ENCODE assay signal across 7 cellular contexts in the genomic region with DNA sequence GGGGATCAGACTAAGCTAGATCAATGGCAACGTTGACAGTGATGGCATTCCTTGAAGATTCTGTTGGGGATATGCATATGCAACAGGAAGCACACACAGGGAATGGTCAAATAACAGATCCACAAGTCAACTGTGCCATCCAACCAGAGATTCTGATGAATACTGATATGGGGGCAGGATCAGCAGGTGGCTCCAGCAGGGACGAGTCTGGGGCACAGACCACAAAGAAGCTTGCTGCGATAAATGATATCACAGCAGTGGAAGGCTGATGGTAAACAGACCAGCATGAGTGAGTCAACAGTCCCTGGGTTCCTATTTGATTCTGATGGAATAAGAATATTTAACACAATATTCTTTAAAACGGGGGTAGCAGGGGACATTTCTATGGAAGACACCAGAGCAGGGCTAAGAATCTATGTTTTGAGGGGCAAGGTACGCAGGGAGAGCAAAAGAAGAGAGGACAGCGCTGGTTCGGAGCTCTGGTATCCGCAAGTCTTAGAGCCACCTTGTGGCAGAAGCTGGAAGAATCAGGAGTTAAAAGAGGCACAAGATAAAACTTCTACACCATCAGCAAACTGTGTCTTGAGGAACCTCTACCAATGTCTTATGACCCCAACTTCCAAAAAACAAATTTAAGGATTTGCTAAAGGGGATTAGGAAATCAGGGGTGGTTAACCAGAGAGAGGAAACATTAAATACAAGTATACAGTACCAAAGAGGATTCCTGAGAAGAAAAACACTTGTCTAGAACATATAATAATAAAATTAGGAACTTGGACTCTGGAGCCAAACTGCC. TPM values are rescaled to one million over a fixed set of nuclear protein-coding genes. Genes with fewer than 3 reads are reported as not detected.
DNase-seq lines count a peak whose midpoint lies in the region; ATAC-seq and TF ChIP-seq lines count a peak whose summit lies in the region.
"Not testable (repeated sequence)": the region's sequence is repeated elsewhere in the genome, so short reads cannot be mapped to it uniquely, and the experiment has no call there.

No MANE protein-coding gene starts in this region.

- H3K4me1 Mint-ChIP-seq in activated CD4-positive, alpha-beta T cell treated with anti-CD3 and anti-CD28 coated beads for 36 hours = peaks cover 24% of the 10 kb centered on the region
- not testable (repeated sequence) for H3K4me1 Mint-ChIP-seq in MCF 10A (ENCODE audit: insufficient read depth, unreplicated experiment)
- peaks cover 30% of the 10 kb centered on the region for H3K4me1 Mint-ChIP-seq in progenitor cell of endocrine pancreas (ENCODE audit: low read depth)

- DNase-seq in GM10248 (ENCODE audit: extremely low spot score); progenitor cell of endocrine pancreas (ENCODE audit: low spot score, unreplicated experiment): not testable (repeated sequence)
- peak; percentile 35 for DNase-seq in NCI-H748 (lab: John Stamatoyannopoulos, UW; ENCODE audit: unreplicated experiment)
- DNase-seq in activated CD4-positive, alpha-beta T cell treated with anti-CD3 and anti-CD28 coated beads for 36 hours = peak; percentile 59
- peak; percentile 34 for DNase-seq in MCF 10A (ENCODE audit: unreplicated experiment)
- DNase-seq in right atrium auricular region (ENCODE audit: low spot score) = peak; percentile 67

- H3K4me3 ChIP-seq in right atrium auricular region = not testable (repeated sequence)

- TF ChIP-seq CTCF in GM10248 (IDR thresholded peaks at IDR 0.05; ENCODE audit: control extremely low read depth, extremely low read depth, low read depth, missing control alignments) (peak; percentile 33), MCF 10A (IDR thresholded peaks at IDR 0.05; ENCODE audit: unreplicated experiment) (peak; percentile 34), right atrium auricular region (IDR thresholded peaks at IDR 0.05) (peak in 1 of 2 donors; percentile 63), progenitor cell of endocrine pancreas (IDR thresholded peaks at IDR 0.05; ENCODE audit: unreplicated experiment) (peak; percentile 63)

- peak; percentile 50 for ATAC-seq in HG02759 (IDR thresholded peaks at IDR 0.05; ENCODE audit: unreplicated experiment)
- ATAC-seq in activated CD4-positive, alpha-beta T cell treated with anti-CD3 and anti-CD28 coated beads for 36 hours = peak; percentile 75

- POLR2A ChIA-PET in GM10248 (lab: Yijun Ruan, JAX) = not testable (repeated sequence)
- POLR2A ChIA-PET in activated CD4-positive, alpha-beta T cell treated with anti-CD3 and anti-CD28 coated beads for 36 hours (lab: Charles Lee) = interaction anchor here (0.6 kb wide), 1 partner anchor 453 kb away, joined by 3 read pairs; no protein-coding TSS in a partner anchor
- POLR2A ChIA-PET in MCF 10A (lab: Yijun Ruan, JAX) = interaction anchor here (0.6 to 1.5 kb wide), 3 partner anchors 22 to 1465 kb away, joined by 3 to 4 read pairs (median 3); partner anchors contain the start of gene CD58

- H3K9me3 ChIP-seq in right atrium auricular region = not testable (repeated sequence)

- peak overlapping the region; percentile 49 for H3K4me3 Mint-ChIP-seq in activated CD4-positive, alpha-beta T cell treated with anti-CD3 and anti-CD28 coated beads for 36 hours
- not testable (repeated sequence) for H3K4me3 Mint-ChIP-seq in MCF 10A (ENCODE audit: unreplicated experiment)
- peak overlapping the region; percentile 22 for H3K4me3 Mint-ChIP-seq in progenitor cell of endocrine pancreas (ENCODE audit: low read depth)

- not testable (repeated sequence) for H3K27me3 ChIP-seq in right atrium auricular region

- CTCF ChIA-PET in GM10248 (lab: Yijun Ruan, JAX) (interaction anchor here (0.9 to 4.1 kb wide), 15 partner anchors 12 to 457 kb away, joined by 3 to 55 read pairs (median 4); partner anchors contain the start of gene IGSF3), MCF 10A (lab: Yijun Ruan, JAX) (interaction anchor here (0.6 to 3.3 kb wide), 21 partner anchors 9 to 576 kb away, joined by 3 to 27 read pairs (median 4); partner anchors contain the start of gene IGSF3)
- CTCF ChIA-PET in activated CD4-positive, alpha-beta T cell treated with anti-CD3 and anti-CD28 coated beads for 36 hours (lab: Charles Lee) = interaction anchor here (0.7 to 2.6 kb wide), 17 partner anchors 10 to 765 kb away, joined by 3 to 29 read pairs (median 4); no protein-coding TSS in a partner anchor

- H3K9me3 Mint-ChIP-seq in activated CD4-positive, alpha-beta T cell treated with anti-CD3 and anti-CD28 coated beads for 36 hours (ENCODE audit: low read depth); MCF 10A (ENCODE audit: unreplicated experiment); progenitor cell of endocrine pancreas (ENCODE audit: low read depth): not testable (repeated sequence)

- H3K27ac Mint-ChIP-seq in activated CD4-positive, alpha-beta T cell treated with anti-CD3 and anti-CD28 coated beads for 36 hours = peak overlapping the region; percentile 51
- H3K27ac Mint-ChIP-seq in MCF 10A (ENCODE audit: low read depth, unreplicated experiment); progenitor cell of endocrine pancreas: not testable (repeated sequence)

- H3K27me3 Mint-ChIP-seq in activated CD4-positive, alpha-beta T cell treated with anti-CD3 and anti-CD28 coated beads for 36 hours; MCF 10A (ENCODE audit: insufficient read depth, unreplicated experiment); progenitor cell of endocrine pancreas: not testable (repeated sequence)

- H3K36me3 Mint-ChIP-seq in activated CD4-positive, alpha-beta T cell treated with anti-CD3 and anti-CD28 coated beads for 36 hours (ENCODE audit: low read depth); MCF 10A (ENCODE audit: insufficient read depth, unreplicated experiment); progenitor cell of endocrine pancreas (ENCODE audit: insufficient read depth): not testable (repeated sequence)

- not testable (repeated sequence) for BruUV-seq in MCF 10A (replicated peaks; lab: Mats Ljungman, UMichigan)

- H3K4me1 ChIP-seq in right atrium auricular region = not testable (repeated sequence)

- intact Hi-C loops in activated CD4-positive, alpha-beta T cell treated with anti-CD3 and anti-CD28 coated beads for 36 hours (cut with DNase I, micrococcal nuclease) = loop anchor here (2.0 kb wide), 1 partner anchor 21 kb away; no protein-coding TSS in a partner anchor
- intact Hi-C loops in MCF 10A (cut with micrococcal nuclease) = loop anchor here (1.0 kb wide), 1 partner anchor 22 kb away; no protein-coding TSS in a partner anchor

- H3K27ac ChIP-seq in right atrium auricular region = not testable (repeated sequence)

- not testable (repeated sequence) for H3K36me3 ChIP-seq in right atrium auricular region

RNA-seq across cellular contexts. Expression of gene CD58, which starts 25.3 kb away (rescaled TPM):
- 10 to 100 TPM; 12.4 to 16.0 TPM for total RNA-seq in activated CD4-positive, alpha-beta T cell treated with anti-CD3 and anti-CD28 coated beads for 36 hours
- total RNA-seq in MCF 10A (2022) = 11.0 and 13.4 TPM in 2 replicates
- 10 to 100 TPM; 26.4 to 27.4 TPM for total RNA-seq in right atrium auricular region
- total RNA-seq in progenitor cell of endocrine pancreas = 7.0 and 7.4 TPM in 2 replicates
